ENCODE assay signal across 23 cellular contexts in the genomic region with DNA sequence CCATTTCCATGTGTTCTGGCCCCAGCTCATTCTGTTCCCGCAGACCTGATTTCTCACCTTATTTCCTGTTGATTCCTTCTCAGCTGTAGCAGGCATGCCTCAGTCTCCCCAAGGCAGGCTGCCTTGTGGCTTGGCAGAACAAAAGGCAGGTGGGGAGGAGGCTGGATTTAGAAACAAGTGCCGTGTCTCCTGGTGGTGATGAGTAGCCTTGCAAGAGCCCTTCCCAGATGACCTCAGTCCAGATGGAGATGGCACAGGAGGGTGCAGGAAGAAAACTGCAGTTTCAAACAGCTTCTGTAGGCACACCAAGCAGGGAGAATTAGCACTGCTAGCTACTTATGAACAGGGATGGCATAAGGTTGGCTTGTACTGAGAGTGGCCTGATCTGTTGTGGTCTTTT.
DNase-seq lines count a peak whose midpoint lies in the region; ATAC-seq, FAIRE-seq and TF ChIP-seq lines count a peak whose summit lies in the region.
"Had no signal": no experiment of that assay in that cellular context is flagged by ENCODE, and none has a peak within 500 bp of the region (broad histone marks: within the 10 kb centered on the region; RNA-seq: fewer than 3 reads in every experiment).

No MANE protein-coding gene starts in this region.

- H3K4ac ChIP-seq in H1 (replicated peaks; ENCODE audit: insufficient read length, low read depth, low read length) (no peak overlapping the region), mesendoderm (ENCODE audit: low read depth, low read length) (no peak overlapping the region)

- no peak overlapping the region for H3K56ac ChIP-seq in H1 (replicated peaks; ENCODE audit: insufficient read length, low read depth, low read length)
- H3K56ac ChIP-seq in mesendoderm (ENCODE audit: low read length) = no peak overlapping the region

- POLR2A ChIA-PET in HCT116 (lab: Charles Lee) = no interaction called here
- POLR2A ChIA-PET in H1 (lab: Charles Lee; ENCODE audit: partially characterized antibody) = no interaction called here

- H3K9me2 ChIP-seq in HCT116 (ENCODE audit: insufficient read depth) = no peaks in the 10 kb centered on the region
- H3K9me2 ChIP-seq: SK-N-SH had no signal

- no peak for TF ChIP-seq EP300 in H1 (IDR thresholded peaks at IDR 0.05; ENCODE audit: borderline replicate concordance in 1 of 2, low read depth in 2 of 2, low read length in 2 of 2)

- H3K27ac ChIP-seq in HCT116 (ENCODE audit: low read depth, low read length) (no peak overlapping the region), H1 (ENCODE audit: low read depth, low read length) (no peak overlapping the region), mesendoderm (ENCODE audit: low read depth, low read length) (no peak overlapping the region), lower lobe of right lung (no peak overlapping the region), uterus (no peak overlapping the region)

- H4K5ac ChIP-seq in H1 (ENCODE audit: insufficient read length, low read depth, low read length) = no peak overlapping the region
- H4K5ac ChIP-seq in mesendoderm (ENCODE audit: low read length) = no peak overlapping the region

- H3K14ac ChIP-seq in H1 (ENCODE audit: insufficient read length) = no peak overlapping the region

- H4K8ac ChIP-seq in H1 (ENCODE audit: extremely low read depth, insufficient read depth, low read length) = no peak overlapping the region
- no peak overlapping the region for H4K8ac ChIP-seq in mesendoderm (ENCODE audit: low read depth, low read length)

- H2AFZ ChIP-seq in HCT116 (ENCODE audit: low read depth, low read length, poor library complexity, severe bottlenecking) (no peak overlapping the region), H1 (ENCODE audit: low read length) (no peak overlapping the region)

- H3K36me3 ChIP-seq in HCT116 (ENCODE audit: control insufficient read depth in 1 of 2, insufficient read depth in 2 of 2, low read length in 2 of 2) = no peaks in the 10 kb centered on the region
- H3K36me3 ChIP-seq in H1 (ENCODE audit: control insufficient read depth in 2 of 4, insufficient read depth in 4 of 4, low read length in 3 of 4) = no peaks in the 10 kb centered on the region
- H3K36me3 ChIP-seq in mesendoderm (ENCODE audit: control insufficient read depth, insufficient read depth, low read length) = no peaks in the 10 kb centered on the region
- H3K36me3 ChIP-seq in lower lobe of right lung = no peaks in the 10 kb centered on the region
- no peaks in the 10 kb centered on the region for H3K36me3 ChIP-seq in uterus

- no peak overlapping the region for H2BK12ac ChIP-seq in H1 (ENCODE audit: low read depth, low read length)

- H2BK5ac ChIP-seq in H1 (ENCODE audit: low read depth, low read length) (no peak overlapping the region), mesendoderm (ENCODE audit: low read length) (no peak overlapping the region)

- H3K27me3 ChIP-seq in HCT116 (ENCODE audit: insufficient read depth, low read length) = no peaks in the 10 kb centered on the region
- H3K27me3 ChIP-seq in H1 (replicated peaks in 1 of 4; ENCODE audit: control insufficient read depth in 3 of 4, extremely low read depth in 1 of 4, insufficient read depth in 3 of 4, low read length in 3 of 4) = no peaks in the 10 kb centered on the region
- H3K27me3 ChIP-seq in mesendoderm (ENCODE audit: insufficient read depth, low read length, poor library complexity) = no peaks in the 10 kb centered on the region
- no peaks in the 10 kb centered on the region for H3K27me3 ChIP-seq in lower lobe of right lung (ENCODE audit: low read depth)
- no peaks in the 10 kb centered on the region for H3K27me3 ChIP-seq in uterus

- peaks cover 8% of the 10 kb centered on the region for H3K79me1 ChIP-seq in H1 (ENCODE audit: low read depth, low read length)
- peaks cover 2% of the 10 kb centered on the region for H3K79me1 ChIP-seq in mesendoderm (ENCODE audit: low read length)

- no TSS peak for BruUV-seq in HCT116 (replicated peaks; lab: Mats Ljungman, UMichigan)

- RAD21 ChIA-PET in HCT116 (lab: Charles Lee; ENCODE audit: low non-redundant PET in 1 of 2, low total read pairs in 2 of 2, uncharacterized antibody in 2 of 2, unreplicated experiment in 2 of 2) = no interaction called here

- no peak overlapping the region for H2BK20ac ChIP-seq in H1 (ENCODE audit: low read length)

- H3K23ac ChIP-seq in H1 (ENCODE audit: insufficient read length) (no peak overlapping the region), mesendoderm (ENCODE audit: low read length) (no peak overlapping the region)

- FAIRE-seq in H1 (lab: Jason Lieb, UNC) (no peak), HTR-8/SVneo (lab: Jason Lieb, UNC) (no peak)
- FAIRE-seq: A204.1 had no signal

- H4K20me1 ChIP-seq in HCT116 (ENCODE audit: insufficient read depth) = no peaks in the 10 kb centered on the region
- no peaks in the 10 kb centered on the region for H4K20me1 ChIP-seq in H1 (replicated peaks in 1 of 2; ENCODE audit: control insufficient read depth in 1 of 2, insufficient read depth in 2 of 2, low read length in 2 of 2)

- H3K79me2 ChIP-seq in HCT116 (ENCODE audit: insufficient read depth, low read length) (no peaks in the 10 kb centered on the region), H1 (ENCODE audit: control insufficient read depth in 1 of 2, insufficient read depth in 2 of 2, low read length in 2 of 2) (peaks cover 0 to 5% of the 10 kb centered on the region in 2 experiments; a peak in 2 of 4 replicates), mesendoderm (ENCODE audit: control insufficient read depth, insufficient read depth, low read length) (no peaks in the 10 kb centered on the region)

- H3K9ac ChIP-seq in HCT116 (ENCODE audit: low read length) = no peak overlapping the region
- H3K9ac ChIP-seq in H1 (replicated peaks in 1 of 4; ENCODE audit: extremely low read depth in 1 of 4, low read depth in 3 of 4, low read length in 3 of 4) = no peak overlapping the region
- no peak overlapping the region for H3K9ac ChIP-seq in mesendoderm (ENCODE audit: low read length)
- H3K9ac ChIP-seq: SK-N-SH had no signal

- no peak overlapping the region for H4K91ac ChIP-seq in H1 (replicated peaks; ENCODE audit: insufficient read length, low read length)

- no peaks in the 10 kb centered on the region for H3K4me1 ChIP-seq in HCT116 (ENCODE audit: control insufficient read depth in 1 of 2, insufficient read depth in 2 of 2, low read length in 2 of 2)
- H3K4me1 ChIP-seq in H1 (replicated peaks in 1 of 4; ENCODE audit: control insufficient read depth in 3 of 4, insufficient read depth in 4 of 4, low read length in 3 of 4) = no peaks in the 10 kb centered on the region
- no peaks in the 10 kb centered on the region for H3K4me1 ChIP-seq in mesendoderm (ENCODE audit: control insufficient read depth, low read depth, low read length)
- no peaks in the 10 kb centered on the region for H3K4me1 ChIP-seq in lower lobe of right lung
- H3K4me1 ChIP-seq in uterus = no peaks in the 10 kb centered on the region

- intact Hi-C loops in HCT116 (cut with micrococcal nuclease) (no loop called here), lower lobe of right lung (cut with DNase I) (no loop called here), uterus (cut with DNase I; ENCODE audit: low total_unique reads) (no loop called here)

- ATAC-seq in HCT116 = no peak
- ATAC-seq in lower lobe of right lung = no peak
- ATAC-seq: Panc1 had no signal

- TF ChIP-seq CTCF in HCT116 (IDR thresholded peaks at IDR 0.05 in 2 of 3, conservative IDR thresholded peaks at IDR 0.05 in 1 of 3; ENCODE audit: borderline replicate concordance in 1 of 3, insufficient read depth in 1 of 3, low read depth in 2 of 3, low read length in 2 of 3) (peak in 2 of 3 experiments; percentile 11 to 21; a peak in 2 of 6 replicates), H1 (IDR thresholded peaks at IDR 0.05; ENCODE audit: control extremely low read depth in 1 of 3, insufficient read depth in 1 of 3, low read depth in 1 of 3, low read length in 3 of 3) (peak in 2 of 3 experiments; percentile 38 to 55; a peak in 2 of 4 replicates), lower lobe of right lung (IDR thresholded peaks at IDR 0.05) (no peak), uterus (IDR thresholded peaks at IDR 0.05) (no peak)

- no peak overlapping the region for H2BK15ac ChIP-seq in H1 (ENCODE audit: low read length)
- no peak overlapping the region for H2BK15ac ChIP-seq in mesendoderm (replicated peaks; ENCODE audit: low read depth)

- no peak for TF ChIP-seq RAD21 in HCT116 (IDR thresholded peaks at IDR 0.05; ENCODE audit: low read depth)
- 0 out of 4 replicates have a peak, but pooled peaks of 1 of the 2 experiments have one; percentile 13 for TF ChIP-seq RAD21 in H1 (IDR thresholded peaks at IDR 0.05 in 1 of 2, conservative IDR thresholded peaks at IDR 0.05 in 1 of 2; ENCODE audit: low read depth in 2 of 2, low read length in 2 of 2)

- no peak overlapping the region for H2BK120ac ChIP-seq in H1 (replicated peaks; ENCODE audit: low read depth, low read length)
- H2BK120ac ChIP-seq in mesendoderm (ENCODE audit: low read depth, low read length) = no peak overlapping the region

- 95% methylated on average over 2 of the region's 2 CpGs; no CpG with 5 or more reads in 1 of the 2 experiments for WGBS in H1 (ENCODE audit: extremely low coverage in 1 of 2, insufficient coverage in 1 of 2, insufficient read length in 1 of 2, insufficient replicate concordance in 2 of 2, low coverage in 1 of 2, low lambda C conversion rate in 2 of 2, missing lambda C conversion rate in 1 of 2), 2 experiments
- WGBS in mesendoderm (ENCODE audit: extremely low coverage, insufficient coverage, low lambda C conversion rate) = no CpG with 5 or more reads among the region's 2 CpGs

- no peak overlapping the region for H3K18ac ChIP-seq in H1 (ENCODE audit: extremely low read depth, low read length)
- H3K18ac ChIP-seq in mesendoderm (ENCODE audit: low read length) = no peak overlapping the region

- DNase-seq in ELF-1 (ENCODE audit: low read depth, low spot score) (peak; percentile 4), HCT116 (ENCODE audit: low read depth, low spot score) (no peak), H1 (ENCODE audit: low read depth in 1 of 2, low spot score in 2 of 2) (no peak), mesendoderm (peak; percentile 44), KG1 (lab: John Stamatoyannopoulos, UW) (no peak), lower lobe of right lung (no peak), HTR-8/SVneo (ENCODE audit: insufficient read length, low spot score) (no peak), uterus (no peak)
- DNase-seq: CD4-positive, CD25-positive, alpha-beta regulatory T cell; COR-L47; GF-D8; Karpas-422; MV-4-11; NCI-H1105 treated with DMSO at 0.1 percent for 48 hours; NCI-H2029 treated with DMSO at 0.1 percent for 48 hours; NCI-H345; NCI-H524; NCI-H774; NK-92 treated with Interleukin-12 subunit alpha and Interleukin-12 subunit beta, amount 100 ng/mL, for 24 hours; SIG-M5; SK-N-SH had no signal

- no peaks in the 10 kb centered on the region for H3K23me2 ChIP-seq in H1 (ENCODE audit: low read depth, low read length)

- H3K4me2 ChIP-seq in HCT116 (ENCODE audit: low read length) (no peak overlapping the region), H1 (ENCODE audit: insufficient read depth in 1 of 2, low read depth in 2 of 2, low read length in 2 of 2) (no peak overlapping the region), mesendoderm (ENCODE audit: low read length) (no peak overlapping the region)
- H3K4me2 ChIP-seq: SK-N-SH had no signal

- H2AK5ac ChIP-seq in H1 (ENCODE audit: low read depth, low read length) (no peak overlapping the region), mesendoderm (ENCODE audit: low read length) (no peak overlapping the region)

- no peak for TF ChIP-seq POLR2A in HCT116 (IDR thresholded peaks at IDR 0.05; ENCODE audit: borderline replicate concordance, extremely low read depth, insufficient read depth, insufficient read length)
- TF ChIP-seq POLR2A in H1 (IDR thresholded peaks at IDR 0.05; ENCODE audit: control extremely low read depth in 1 of 2, low read depth in 2 of 2, low read length in 2 of 2) = no peak
- no peak for TF ChIP-seq POLR2A in uterus (IDR thresholded peaks at IDR 0.05)

- CTCF ChIA-PET in HCT116 (lab: Charles Lee) = no interaction called here
- CTCF ChIA-PET in H1 (lab: Charles Lee; ENCODE audit: partially characterized antibody) = interaction anchor here (0.5 to 1.7 kb wide), 4 partner anchors 10 to 403 kb away, joined by 3 to 6 read pairs (median 4); no protein-coding TSS in a partner anchor

- no peaks in the 10 kb centered on the region for H3K9me3 ChIP-seq in HCT116 (ENCODE audit: control insufficient read depth in 1 of 2, insufficient read depth in 1 of 2, low read depth in 1 of 2, low read length in 2 of 2)
- no peaks in the 10 kb centered on the region for H3K9me3 ChIP-seq in H1 (ENCODE audit: insufficient read depth in 2 of 2, low read depth in 1 of 2, low read length in 1 of 2)
- H3K9me3 ChIP-seq in lower lobe of right lung = no peaks in the 10 kb centered on the region
- no peaks in the 10 kb centered on the region for H3K9me3 ChIP-seq in uterus
- H3K9me3 ChIP-seq: SK-N-SH had no signal

- no peak overlapping the region for H3K4me3 ChIP-seq in HCT116 (replicated peaks in 1 of 2; ENCODE audit: low read depth in 1 of 2, low read length in 2 of 2)
- H3K4me3 ChIP-seq in H1 (ENCODE audit: extremely low read depth in 1 of 4, insufficient read depth in 2 of 4, low read depth in 3 of 4, low read length in 4 of 4) = no peak overlapping the region
- H3K4me3 ChIP-seq in mesendoderm (ENCODE audit: low read length) = no peak overlapping the region
- no peak overlapping the region for H3K4me3 ChIP-seq in lower lobe of right lung
- H3K4me3 ChIP-seq in uterus = no peak overlapping the region

Comparison
In these comparisons a context has a peak if more than half of its experiments do, and no peak if none do; other contexts are left out.
1. DNase-seq: peak in ELF-1 (single experiment) and mesendoderm (single experiment); none in HCT116 (single experiment), H1 (0 of 2), KG1 (single experiment), lower lobe of right lung (single experiment), HTR-8/SVneo (single experiment) and uterus (0 of 2).
2. CTCF ChIP-seq: peak in HCT116 (2 of 3) and H1 (2 of 3); none in lower lobe of right lung (single experiment) and uterus (0 of 4).